In the genomic region with DNA sequence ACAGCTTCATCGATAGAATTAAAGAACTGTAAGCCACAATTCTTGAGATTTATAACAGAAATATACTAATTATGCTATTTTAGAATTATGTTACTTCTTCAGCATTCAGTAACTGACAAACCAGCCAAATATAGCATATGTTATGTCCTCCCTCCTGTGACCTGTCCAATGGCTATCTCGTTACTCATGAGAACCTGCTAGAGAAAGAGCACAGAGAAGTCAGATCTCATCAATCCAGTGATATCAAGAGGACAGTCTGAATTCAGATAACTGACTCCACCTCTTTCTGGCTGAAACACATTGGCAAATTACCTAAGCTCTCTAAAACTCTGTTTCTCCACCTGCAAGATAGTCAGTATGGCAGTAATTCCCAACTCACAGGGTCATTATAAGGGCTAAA, we compare ENCODE assay signal across 21 cellular contexts.
"Had no signal": no experiment of that assay in that cellular context is flagged by ENCODE, and none has a peak within 500 bp of the region (broad histone marks: within the 10 kb centered on the region; RNA-seq: fewer than 3 reads in every experiment).

No MANE protein-coding gene starts in this region.

- H3K9me3 Mint-ChIP-seq: endodermal cell, mesothelial cell of epicardium had no signal

- H3K4me1 Mint-ChIP-seq: mesothelial cell of epicardium; naive B cell; naive thymus-derived CD8-positive, alpha-beta T cell had no signal

- H3K4me3 Mint-ChIP-seq: effector memory CD8-positive, alpha-beta T cell; endodermal cell; mesothelial cell of epicardium; naive B cell; naive thymus-derived CD8-positive, alpha-beta T cell had no signal

- H3K27ac Mint-ChIP-seq: effector memory CD8-positive, alpha-beta T cell; endodermal cell; mesothelial cell of epicardium; naive B cell; naive thymus-derived CD8-positive, alpha-beta T cell had no signal

- H3K36me3 Mint-ChIP-seq: mesothelial cell of epicardium; naive B cell; naive thymus-derived CD8-positive, alpha-beta T cell had no signal

- DNase-seq: dermis blood vessel endothelial cell; dorsolateral prefrontal cortex; effector CD8-positive, alpha-beta T cell; effector memory CD8-positive, alpha-beta T cell; endodermal cell; erythroblast; esophagus squamous epithelium; foreskin fibroblast; foreskin melanocyte; gastrocnemius medialis; heart left ventricle; hypothalamus; left cardiac atrium; left lung; left ventricle myocardium superior; lower lobe of right lung; mesenchymal stem cell; mucosa of descending colon; naive B cell; naive thymus-derived CD8-positive, alpha-beta T cell had no signal
